ENCODE assay signal across 18 cellular contexts in the genomic region with DNA sequence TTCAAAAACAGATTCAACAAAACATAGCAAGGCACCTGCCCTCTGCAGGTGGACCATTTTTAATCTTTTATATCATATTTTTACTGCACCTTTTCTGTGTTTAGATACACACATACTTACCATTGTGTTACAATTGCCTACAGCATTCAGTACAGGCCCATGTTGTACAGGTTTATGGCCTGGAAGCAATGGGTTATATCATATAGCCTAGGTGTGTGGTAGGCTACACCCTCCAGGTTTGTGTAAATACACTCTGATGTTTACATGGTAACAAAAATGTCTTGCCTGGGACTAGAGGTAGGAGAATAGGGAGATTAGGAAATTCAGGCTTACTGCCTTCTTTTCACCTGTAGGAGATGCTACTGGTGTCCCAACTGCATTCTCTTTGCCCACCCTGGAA. TPM values are rescaled to one million over a fixed set of nuclear protein-coding genes. Genes with fewer than 3 reads are reported as not detected.
DNase-seq lines count a peak whose midpoint lies in the region; ATAC-seq, FAIRE-seq and TF ChIP-seq lines count a peak whose summit lies in the region.
"Had no signal": no experiment of that assay in that cellular context is flagged by ENCODE, and none has a peak within 500 bp of the region (broad histone marks: within the 10 kb centered on the region; RNA-seq: fewer than 3 reads in every experiment).

No MANE protein-coding gene starts in this region.

- peaks cover 12 to 32% (median 14%) of the 10 kb centered on the region in 10 experiments for H3K4me1 ChIP-seq in BLaER1 treated with 17β-estradiol and CSF1 and Interleukin-3, amounts not matched to agents 10 nM and 100 nM
- no peaks in the 10 kb centered on the region for H3K4me1 ChIP-seq in GM12878 (ENCODE audit: control insufficient read depth, insufficient read depth, low read length)
- H3K4me1 ChIP-seq in mucosa of rectum (ENCODE audit: control insufficient read depth in 2 of 2, insufficient read depth in 2 of 2, low read length in 2 of 2) = peaks cover 31 to 42% of the 10 kb centered on the region in 2 donors
- H3K4me1 ChIP-seq: HAP-1 had no signal

- TF ChIP-seq POLR2A in GM12878 (IDR thresholded peaks at IDR 0.05; ENCODE audit: low read depth, low read length) = no peak

- intact Hi-C loops in GM12878 (cut with micrococcal nuclease; ENCODE audit: unreplicated experiment) = no loop called here

- H4K20me1 ChIP-seq in BLaER1 treated with 17β-estradiol and CSF1 and Interleukin-3, amounts not matched to agents 10 nM and 100 nM = no peaks in the 10 kb centered on the region
- no peaks in the 10 kb centered on the region for H4K20me1 ChIP-seq in GM12878 (ENCODE audit: control insufficient read depth, insufficient read depth)
- H4K20me1 ChIP-seq: BLaER1 had no signal

- in situ Hi-C loops in GM12878 (cut with MboI) = no loop called here

- peaks cover 0 to 4% (median 0%) of the 10 kb centered on the region in 11 experiments; a peak in 1 of 22 replicates for H3K36me3 ChIP-seq in BLaER1 treated with 17β-estradiol and CSF1 and Interleukin-3, amounts not matched to agents 10 nM and 100 nM
- no peaks in the 10 kb centered on the region for H3K36me3 ChIP-seq in GM12878 (ENCODE audit: control insufficient read depth in 2 of 2, insufficient read depth in 2 of 2, low read length in 1 of 2)
- H3K36me3 ChIP-seq in mucosa of rectum (ENCODE audit: control insufficient read depth in 2 of 2, insufficient read depth in 2 of 2, low read length in 2 of 2) = no peaks in the 10 kb centered on the region
- H3K36me3 ChIP-seq: BLaER1, HAP-1 had no signal

- no peak for FAIRE-seq in GM12878 (lab: Jason Lieb, UNC)
- FAIRE-seq: GM19239, HepG2 had no signal

- no peak overlapping the region for H3K9ac ChIP-seq in BLaER1 treated with 17β-estradiol and CSF1 and Interleukin-3, amounts not matched to agents 10 nM and 100 nM
- H3K9ac ChIP-seq in GM12878 (ENCODE audit: control insufficient read depth, insufficient read depth, low read length) (no peak overlapping the region), mucosa of rectum (ENCODE audit: low read depth in 1 of 2, low read length in 2 of 2) (peak overlapping the region; percentile 34 to 64)
- H3K9ac ChIP-seq: BLaER1, KMS-11 had no signal

- no peak overlapping the region for H3K4me3 ChIP-seq in BLaER1 treated with 17β-estradiol and CSF1 and Interleukin-3, amounts not matched to agents 10 nM and 100 nM
- H3K4me3 ChIP-seq in GM12878 (no peak overlapping the region), mucosa of rectum (ENCODE audit: low read length in 2 of 2) (peak overlapping the region; percentile 36 to 50)
- H3K4me3 ChIP-seq: BLaER1, HAP-1 had no signal

- POLR2A ChIA-PET in GM12878 (lab: Charles Lee) = no interaction called here

- H3K9me3 ChIP-seq in BLaER1 treated with 17β-estradiol and CSF1 and Interleukin-3, amounts not matched to agents 10 nM and 100 nM (replicated peaks in 1 of 11) = no peaks in the 10 kb centered on the region
- H3K9me3 ChIP-seq in GM12878 (replicated peaks; ENCODE audit: control insufficient read depth, insufficient read depth, low read length) = no peaks in the 10 kb centered on the region
- no peaks in the 10 kb centered on the region for H3K9me3 ChIP-seq in mucosa of rectum (ENCODE audit: control insufficient read depth in 2 of 2, low read length in 2 of 2)
- H3K9me3 ChIP-seq: BLaER1, HAP-1 had no signal

- SMC1A ChIA-PET in GM12878 (lab: Charles Lee; ENCODE audit: uncharacterized antibody, unreplicated experiment) = interaction anchor here (1.5 kb wide), 1 partner anchor 46 kb away, joined by 3 read pairs; no protein-coding TSS in a partner anchor

- H3K27ac Mint-ChIP-seq in progenitor cell of endocrine pancreas = no peak overlapping the region

- peak; percentile 48 for DNase-seq in HT-29 (ENCODE audit: low spot score)
- DNase-seq in GM12878 (ENCODE audit: low read depth, low spot score) = no peak
- DNase-seq in progenitor cell of endocrine pancreas (ENCODE audit: low spot score, unreplicated experiment) = no peak
- no peak for DNase-seq in NCI-H526 (lab: John Stamatoyannopoulos, UW)
- DNase-seq in DMS79 treated with DMSO at 0.1 percent for 48 hours (lab: John Stamatoyannopoulos, UW) = no peak
- DNase-seq: DMS 273 treated with DMSO at 0.1 percent for 48 hours, NCI-H1092 treated with DMSO at 0.1 percent for 48 hours, NCI-H226, NCI-H526 treated with DMSO at 0.1 percent for 48 hours, SIG-M5 had no signal

- peak; percentile 15; the same call in 1 of the 3 replicates for ATAC-seq in GM12878
- ATAC-seq in HG03565 (IDR thresholded peaks at IDR 0.05; ENCODE audit: unreplicated experiment) = no peak

- BruUV-seq in GM12878 (replicated peaks; lab: Mats Ljungman, UMichigan) = no TSS peak

- RAD21 ChIA-PET in GM12878 (lab: Charles Lee; ENCODE audit: unreplicated experiment) = interaction anchor here (1.4 kb wide), 1 partner anchor 16 kb away, joined by 3 read pairs; no protein-coding TSS in a partner anchor

- H3K79me2 ChIP-seq in GM12878 (ENCODE audit: control insufficient read depth, insufficient read depth, low read length) = no peaks in the 10 kb centered on the region

- H2AFZ ChIP-seq in GM12878 (ENCODE audit: control insufficient read depth, low read depth, low read length) = no peak overlapping the region

- no peaks in the 10 kb centered on the region for H3K27me3 Mint-ChIP-seq in progenitor cell of endocrine pancreas

- H3K9me3 Mint-ChIP-seq in progenitor cell of endocrine pancreas (ENCODE audit: low read depth) = no peaks in the 10 kb centered on the region

- CTCF ChIA-PET in GM12878 (lab: Yijun Ruan, JAX) = interaction anchor here (0.6 to 1.3 kb wide), 3 partner anchors 65 to 160 kb away, joined by 3 to 5 read pairs (median 3); a partner anchor contains a TSS

- H3K4me1 Mint-ChIP-seq in progenitor cell of endocrine pancreas (ENCODE audit: low read depth) = peaks cover 8% of the 10 kb centered on the region

- TF ChIP-seq CTCF in GM12878 (IDR thresholded peaks at IDR 0.05 in 2 of 3, conservative IDR thresholded peaks at IDR 0.05 in 1 of 3; ENCODE audit: control insufficient read depth in 2 of 3, extremely low read depth in 1 of 3, insufficient read depth in 1 of 3, low read depth in 3 of 3, low read length in 3 of 3) = no peak
- no peak for TF ChIP-seq CTCF in progenitor cell of endocrine pancreas (IDR thresholded peaks at IDR 0.05; ENCODE audit: unreplicated experiment)

- no peak for TF ChIP-seq RAD21 in GM12878 (IDR thresholded peaks at IDR 0.05; ENCODE audit: insufficient read depth, low read depth, low read length)

- no peak overlapping the region for H3K4me3 Mint-ChIP-seq in progenitor cell of endocrine pancreas (ENCODE audit: low read depth)

- H3K27ac ChIP-seq in BLaER1 treated with 17β-estradiol and CSF1 and Interleukin-3, amounts not matched to agents 10 nM and 100 nM = no peak overlapping the region
- H3K27ac ChIP-seq in GM12878 (ENCODE audit: control insufficient read depth, insufficient read depth) (no peak overlapping the region), mucosa of rectum (ENCODE audit: low read depth in 2 of 2, low read length in 2 of 2) (peak overlapping the region; percentile 88 to 91)
- H3K27ac ChIP-seq: BLaER1, KMS-11 had no signal

- TF ChIP-seq EP300 in GM12878 (IDR thresholded peaks at IDR 0.05; ENCODE audit: borderline replicate concordance in 1 of 2, control insufficient read depth in 1 of 2, low read depth in 2 of 2, low read length in 2 of 2) = no peak

- H3K36me3 Mint-ChIP-seq in progenitor cell of endocrine pancreas (ENCODE audit: insufficient read depth) = no peaks in the 10 kb centered on the region

- H3K4me2 ChIP-seq in BLaER1 treated with 17β-estradiol and CSF1 and Interleukin-3, amounts not matched to agents 10 nM and 100 nM = peak overlapping the region in 10 of 11 experiments; percentile 23 to 67 (median 49); a peak in 13 of 22 replicates
- no peak overlapping the region for H3K4me2 ChIP-seq in GM12878 (ENCODE audit: control insufficient read depth, insufficient read depth)
- H3K4me2 ChIP-seq: KMS-11 had no signal

- no peaks in the 10 kb centered on the region for H3K27me3 ChIP-seq in BLaER1 treated with 17β-estradiol and CSF1 and Interleukin-3, amounts not matched to agents 10 nM and 100 nM
- H3K27me3 ChIP-seq in GM12878 (replicated peaks in 1 of 2; ENCODE audit: control insufficient read depth in 2 of 2, insufficient read depth in 2 of 2, low read length in 1 of 2) (no peaks in the 10 kb centered on the region; a peak in 1 of 4 replicates), mucosa of rectum (ENCODE audit: control insufficient read depth in 2 of 2, insufficient read depth in 2 of 2, low read length in 2 of 2) (no peaks in the 10 kb centered on the region)
- H3K27me3 ChIP-seq: BLaER1 had no signal

RNA-seq across cellular contexts. Expression of a gene that starts 8.2 kb away (rescaled TPM):
- total RNA-seq in HT-29 (2014; rRNA removed; shearing (Covaris generic)) = 73.4 and 75.7 TPM in 2 replicates
- 31.8 and 34.8 TPM in 2 replicates for total RNA-seq in GM12878 (2013; cell fraction: nucleolus; rRNA removed)
- 15.2 and 16.9 TPM in 2 replicates for total RNA-seq in GM12878 (2014; rRNA removed)
- 12.1 and 13.4 TPM in 2 replicates for total RNA-seq in GM12878 (2014; rRNA removed; fragmentation: Illumina TruSeq; extraction: Trizol)
- total RNA-seq in GM12878 (2021) = 18.7 and 20.0 TPM in 2 replicates
- 11.5 TPM for polyA plus RNA-seq in GM12878 (2011; ENCODE audit: low read depth)
- 54.6 and 60.2 TPM in 2 replicates for polyA plus RNA-seq in GM12878 (2011; rRNA removed)
- 37.5 and 44.5 TPM in 2 replicates for polyA plus RNA-seq in GM12878 (2011; cell fraction: cytosol; rRNA removed)
- polyA plus RNA-seq in GM12878 (2011; cell fraction: nucleus; rRNA removed) = 25.7 and 30.0 TPM in 2 replicates
- 15.2 and 21.6 TPM in 2 replicates for polyA plus RNA-seq in GM12878 (2012)
- 18.0 and 22.3 TPM in 2 replicates for polyA plus RNA-seq in GM12878 (2014; fragmentation: Illumina TruSeq; extraction: Trizol)
- 1 to 10 TPM; 3.0 to 4.1 TPM for polyA plus RNA-seq in GM12878 (2014; fragmentation: Nextera tagmentation; extraction: Ambion mirVana)
- polyA plus RNA-seq in GM12878 (2014; rRNA removed) = 14.5 and 17.0 TPM in 2 replicates
- 10 to 100 TPM; 32.5 to 35.1 TPM for polyA plus RNA-seq in GM12878 (2016; fragmentation: Nextera tagmentation; extraction: Ambion mirVana)
- 31.2 and 33.4 TPM in 2 replicates for polyA minus RNA-seq in GM12878 (2011; rRNA and poly(A)+ RNA removed)
- polyA minus RNA-seq in GM12878 (2011; cell fraction: cytosol; rRNA and poly(A)+ RNA removed) = 10.8 and 11.0 TPM in 2 replicates
- 17.5 and 28.3 TPM in 2 replicates for polyA minus RNA-seq in GM12878 (2011; cell fraction: nucleus; rRNA and poly(A)+ RNA removed)
- total RNA-seq in progenitor cell of endocrine pancreas = 60.6 and 61.6 TPM in 2 replicates

Comparison
In these comparisons a context has a peak if more than half of its experiments do, and no peak if none do; other contexts are left out.
1. H3K27ac ChIP-seq: peak in mucosa of rectum (2 of 2); none in BLaER1 treated with 17β-estradiol and CSF1 and Interleukin-3, amounts not matched to agents 10 nM and 100 nM (0 of 11) and GM12878 (single experiment).
2. H3K4me3 ChIP-seq: peak in mucosa of rectum (2 of 2); none in BLaER1 treated with 17β-estradiol and CSF1 and Interleukin-3, amounts not matched to agents 10 nM and 100 nM (0 of 10) and GM12878 (single experiment).
3. H3K9ac ChIP-seq: peak in mucosa of rectum (2 of 2); none in BLaER1 treated with 17β-estradiol and CSF1 and Interleukin-3, amounts not matched to agents 10 nM and 100 nM (0 of 11) and GM12878 (single experiment).